ENCODE assay signal across 8 cellular contexts in genomic region chr19:52170863-52171320, GRCh38. TPM values are rescaled to one million over a fixed set of nuclear protein-coding genes. Genes with fewer than 3 reads are reported as not detected.
DNase-seq lines count a peak whose midpoint lies in the region; ATAC-seq and TF ChIP-seq lines count a peak whose summit lies in the region.

No MANE protein-coding gene starts in this region.

- peaks cover 4% of the 10 kb centered on the region; the same call in 1 of the 2 replicates for H3K79me2 ChIP-seq in OCI-LY7 (ENCODE audit: insufficient read depth, low read depth, low read length)

- intact Hi-C loops in OCI-LY7 (cut with micrococcal nuclease; ENCODE audit: unreplicated experiment): no loop called here
- intact Hi-C loops in dorsolateral prefrontal cortex (cut with DNase I): loop anchor here in 1 of 2 donors (1.0 kb wide), 1 partner anchor 17 kb away; no protein-coding TSS in a partner anchor

- DNase-seq in BJ (ENCODE audit: low read depth) (no peak), OCI-LY7 (ENCODE audit: low spot score) (no peak), dorsolateral prefrontal cortex (peak in 3 of 10 donors; percentile 19 to 48 (median 48)), lung microvascular endothelial cell (ENCODE audit: low read depth in 2 of 2) (peak; percentile 16 to 26), tibial nerve (ENCODE audit: low spot score in 2 of 2) (no peak), NCI-H2107 treated with DMSO at 0.1 percent for 48 hours (lab: John Stamatoyannopoulos, UW; ENCODE audit: unreplicated experiment) (no peak), DMS79 (lab: John Stamatoyannopoulos, UW) (no peak)

- no peak for TF ChIP-seq POLR2A in tibial nerve (IDR thresholded peaks at IDR 0.05)

- peaks cover 4% of the 10 kb centered on the region for H3K36me3 ChIP-seq in BJ (ENCODE audit: control insufficient read depth, insufficient read depth, low read length)
- H3K36me3 ChIP-seq in OCI-LY7 (ENCODE audit: insufficient read depth, low read length): peaks cover 40% of the 10 kb centered on the region
- peaks cover 0 to 37% (median 4%) of the 10 kb centered on the region in 3 donors for H3K36me3 ChIP-seq in tibial nerve

- H3K4me2 ChIP-seq in OCI-LY7 (ENCODE audit: low read length): peak overlapping the region; percentile 86

- no peak for TF ChIP-seq EP300 in tibial nerve (IDR thresholded peaks at IDR 0.05)

- H3K4me3 ChIP-seq in BJ (ENCODE audit: low read depth, low read length) (peak overlapping the region; percentile 65), OCI-LY7 (ENCODE audit: low read depth, low read length, poor library complexity, severe bottlenecking) (peak overlapping the region; percentile 84), dorsolateral prefrontal cortex (peak overlapping the region; percentile 67 to 99 (median 92)), tibial nerve (peak overlapping the region; percentile 64 to 83 (median 68))

- POLR2A ChIA-PET in BJ (lab: Charles Lee) (interaction anchor here (1.0 kb wide), 1 partner anchor 18 kb away, joined by 3 read pairs; no protein-coding TSS in a partner anchor), OCI-LY7 (lab: Charles Lee) (no interaction called here)

- BruUV-seq in OCI-LY7 (replicated peaks; lab: Mats Ljungman, UMichigan): TSS peak; percentile 77

- H3K27ac ChIP-seq in OCI-LY7 (ENCODE audit: low read depth, low read length, poor library complexity, severe bottlenecking): peak overlapping the region; percentile 39
- peak overlapping the region in 56 of 59 donors; percentile 0 to 91 (median 74) for H3K27ac ChIP-seq in dorsolateral prefrontal cortex
- peak overlapping the region; percentile 80 to 92 (median 85) for H3K27ac ChIP-seq in tibial nerve

- H4K20me1 ChIP-seq in OCI-LY7 (ENCODE audit: insufficient read depth, low read length): no peaks in the 10 kb centered on the region

- H3K9me3 ChIP-seq in OCI-LY7 (ENCODE audit: low read length) (no peaks in the 10 kb centered on the region), tibial nerve (no peaks in the 10 kb centered on the region)

- peak; percentile 23 for ATAC-seq in GM19467 (IDR thresholded peaks at IDR 0.05; ENCODE audit: unreplicated experiment)

- TF ChIP-seq CTCF in BJ (IDR thresholded peaks at IDR 0.05; ENCODE audit: insufficient read depth, low read depth, low read length): no peak
- TF ChIP-seq CTCF in OCI-LY7 (conservative IDR thresholded peaks at IDR 0.05; ENCODE audit: low read length): no peak
- TF ChIP-seq CTCF in dorsolateral prefrontal cortex (IDR thresholded peaks at IDR 0.05 in 54 of 56, conservative IDR thresholded peaks at IDR 0.05 in 2 of 56; ENCODE audit: low read depth in 1 of 56, partially characterized antibody in 56 of 56): no peak
- TF ChIP-seq CTCF in tibial nerve (IDR thresholded peaks at IDR 0.05): no peak

- H3K4me1 ChIP-seq in OCI-LY7 (ENCODE audit: insufficient read depth, low read length, poor library complexity, severe bottlenecking) (peaks cover 17% of the 10 kb centered on the region), tibial nerve (peaks cover 0 to 22% (median 8%) of the 10 kb centered on the region in 4 donors)

- WGBS in tibial nerve, 2 donors: 0 to 1% methylated on average over 21 to 22 of the region's 22 CpGs

- H3K9me2 ChIP-seq in OCI-LY7 (ENCODE audit: insufficient read depth, low read length): no peaks in the 10 kb centered on the region

- H3K27me3 ChIP-seq in BJ (ENCODE audit: control insufficient read depth, insufficient read depth, low read length): no peaks in the 10 kb centered on the region
- no peaks in the 10 kb centered on the region for H3K27me3 ChIP-seq in dorsolateral prefrontal cortex
- H3K27me3 ChIP-seq in tibial nerve: no peaks in the 10 kb centered on the region

- CTCF ChIA-PET in BJ (lab: Yijun Ruan, JAX) (no interaction called here), OCI-LY7 (lab: Charles Lee; ENCODE audit: unreplicated experiment) (interaction anchor here (0.7 kb wide), 1 partner anchor 10 kb away, joined by 4 read pairs; no protein-coding TSS in a partner anchor)

- peak overlapping the region; percentile 89 for H2AFZ ChIP-seq in OCI-LY7 (ENCODE audit: low read length)

RNA-seq across cellular contexts. Expression of gene ZNF836, which starts 0.5 kb away (rescaled TPM):
- 1.5 and 2.0 TPM in 2 replicates for polyA plus RNA-seq in BJ (2011; rRNA removed)
- 1.5 and 2.6 TPM in 2 replicates for polyA minus RNA-seq in BJ (2011; rRNA and poly(A)+ RNA removed)
- 8.0 and 13.2 TPM in 2 replicates for total RNA-seq in OCI-LY7 (2014; rRNA removed; shearing (Covaris generic))
- total RNA-seq in OCI-LY7 (2022) (14.8 and 20.7 TPM in 2 replicates), dorsolateral prefrontal cortex (10 to 100 TPM; 10.9 to 29.4 (median 18.2) TPM), lung microvascular endothelial cell (6.1 and 7.7 TPM in 2 replicates), tibial nerve (10 to 100 TPM in 2 of 4 donors, 1 to 10 TPM in 2; 7.1 to 17.1 (median 9.8) TPM)

RNA-seq across cellular contexts. Expression of gene PPP2R1A, which starts 19.0 kb away (rescaled TPM):
- 146 and 269 TPM in 2 replicates for polyA plus RNA-seq in BJ (2011; rRNA removed)
- 347 and 506 TPM in 2 replicates for polyA minus RNA-seq in BJ (2011; rRNA and poly(A)+ RNA removed)
- 117 and 154 TPM in 2 replicates for total RNA-seq in OCI-LY7 (2014; rRNA removed; shearing (Covaris generic))
- total RNA-seq in OCI-LY7 (2022): 207 and 208 TPM in 2 replicates
- 100 to 1,000 TPM; 220 to 524 (median 400) TPM for total RNA-seq in dorsolateral prefrontal cortex
- 85.4 and 89.1 TPM in 2 replicates for total RNA-seq in lung microvascular endothelial cell
- total RNA-seq in tibial nerve: 100 to 1,000 TPM; 145 to 176 (median 166) TPM

RNA-seq across cellular contexts. Expression of gene ZNF616, which starts 31.2 kb away (rescaled TPM):
- 2.6 and 3.1 TPM in 2 replicates for polyA plus RNA-seq in BJ (2011; rRNA removed)
- 3.2 and 5.2 TPM in 2 replicates for polyA minus RNA-seq in BJ (2011; rRNA and poly(A)+ RNA removed)
- 3.8 and 5.2 TPM in 2 replicates for total RNA-seq in OCI-LY7 (2014; rRNA removed; shearing (Covaris generic))
- total RNA-seq in OCI-LY7 (2022) (7.1 and 7.2 TPM in 2 replicates), dorsolateral prefrontal cortex (10 to 100 TPM in 72 of 120 experiments, 1 to 10 TPM in 48; 4.5 to 18.3 (median 10.6) TPM), lung microvascular endothelial cell (5.0 and 5.6 TPM in 2 replicates), tibial nerve (10 to 100 TPM in 2 of 4 donors, 1 to 10 TPM in 2; 5.4 to 18.0 (median 8.7) TPM)

Comparison
In these comparisons a context has a peak if more than half of its experiments do, and no peak if none do; other contexts are left out.
1. DNase-seq: peak in lung microvascular endothelial cell (2 of 2); none in BJ (single experiment), OCI-LY7 (single experiment), tibial nerve (0 of 2), NCI-H2107 treated with DMSO at 0.1 percent for 48 hours (single experiment) and DMS79 (single experiment).
2. Peak in every context shown above with its lines, with median percentiles within 50 percentile points of each other: H3K4me3 ChIP-seq and H3K27ac ChIP-seq.